In the genomic region with DNA sequence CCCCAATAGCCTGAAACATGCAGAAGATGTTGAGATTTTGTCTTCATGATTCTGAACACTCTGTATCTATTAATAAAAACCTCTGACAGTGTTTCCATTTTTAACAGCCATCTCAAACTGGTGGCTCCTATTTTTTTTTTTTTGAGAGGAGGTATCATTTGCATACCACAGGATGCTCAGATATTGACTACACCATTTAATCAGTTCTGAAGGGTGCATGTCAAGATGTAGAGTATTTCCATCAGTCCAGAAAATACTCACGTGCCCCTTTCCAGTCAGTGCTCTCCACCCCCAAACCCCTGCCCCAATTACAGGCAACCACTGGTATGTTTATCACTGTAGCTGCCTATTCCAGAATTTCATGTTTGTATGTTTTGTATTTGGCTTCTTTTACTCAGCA, we compare ENCODE assay signal across 12 cellular contexts.
DNase-seq lines count a peak whose midpoint lies in the region; ATAC-seq lines count a peak whose summit lies in the region.
"Had no signal": no experiment of that assay in that cellular context is flagged by ENCODE, and none has a peak within 500 bp of the region (broad histone marks: within the 10 kb centered on the region; RNA-seq: fewer than 3 reads in every experiment).

No MANE protein-coding gene starts in this region.

- no peaks in the 10 kb centered on the region for H3K27me3 Mint-ChIP-seq in activated CD4-positive, alpha-beta T cell treated with anti-CD3 and anti-CD28 coated beads, Interleukin-2, amount 10 ng/mL, durations not matched to agents 7 days and 5 days

- peaks cover 48% of the 10 kb centered on the region for H3K4me1 Mint-ChIP-seq in activated CD4-positive, alpha-beta T cell treated with anti-CD3 and anti-CD28 coated beads, Interleukin-2, amount 10 ng/mL, durations not matched to agents 7 days and 5 days

- POLR2A ChIA-PET in activated CD4-positive, alpha-beta T cell treated with anti-CD3 and anti-CD28 coated beads, Interleukin-2, amount 10 ng/mL, durations not matched to agents 7 days and 5 days (lab: Charles Lee) = interaction anchor here (0.5 kb wide), 1 partner anchor 1346 kb away, joined by 4 read pairs; no protein-coding TSS in a partner anchor

- DNase-seq in activated CD4-positive, alpha-beta T cell treated with anti-CD3 and anti-CD28 coated beads, Interleukin-2, amount 10 ng/mL, durations not matched to agents 7 days and 5 days = no peak
- no peak for DNase-seq in activated CD4-positive, alpha-beta T cell treated with anti-CD3 and anti-CD28 coated beads, Interleukin-2, amount 50 U/mL, for 48 hours
- DNase-seq in islet precursor cell (peak; percentile 9), HT-29 (ENCODE audit: low spot score) (no peak), DMS53 (lab: John Stamatoyannopoulos, UW) (no peak)
- DNase-seq: activated CD4-positive, alpha-beta T cell treated with anti-CD3 and anti-CD28 coated beads, Interleukin-2, amount 50 U/mL, for 1 hour; gastrocnemius medialis; Right ventricle myocardium superior had no signal

- no peaks in the 10 kb centered on the region for H3K9me3 Mint-ChIP-seq in activated CD4-positive, alpha-beta T cell treated with anti-CD3 and anti-CD28 coated beads, Interleukin-2, amount 10 ng/mL, durations not matched to agents 7 days and 5 days
- H3K9me3 Mint-ChIP-seq: memory B cell had no signal

- H3K36me3 Mint-ChIP-seq in activated CD4-positive, alpha-beta T cell treated with anti-CD3 and anti-CD28 coated beads, Interleukin-2, amount 10 ng/mL, durations not matched to agents 7 days and 5 days (ENCODE audit: low read depth) = peaks cover 81% of the 10 kb centered on the region
- H3K36me3 Mint-ChIP-seq: memory B cell had no signal

- H3K27ac Mint-ChIP-seq in activated CD4-positive, alpha-beta T cell treated with anti-CD3 and anti-CD28 coated beads, Interleukin-2, amount 10 ng/mL, durations not matched to agents 7 days and 5 days = peak overlapping the region; percentile 37
- H3K27ac Mint-ChIP-seq: memory B cell had no signal

- no peak overlapping the region for H3K4me3 Mint-ChIP-seq in activated CD4-positive, alpha-beta T cell treated with anti-CD3 and anti-CD28 coated beads, Interleukin-2, amount 10 ng/mL, durations not matched to agents 7 days and 5 days
- H3K4me3 Mint-ChIP-seq: memory B cell had no signal

- ATAC-seq in GM21390 (IDR thresholded peaks at IDR 0.05; ENCODE audit: unreplicated experiment) (peak; percentile 74), HG03196 (IDR thresholded peaks at IDR 0.05; ENCODE audit: unreplicated experiment) (peak; percentile 67), HG02970 (IDR thresholded peaks at IDR 0.05; ENCODE audit: low FRiP score, unreplicated experiment) (no peak)
- ATAC-seq: gastrocnemius medialis had no signal

- CTCF ChIA-PET in activated CD4-positive, alpha-beta T cell treated with anti-CD3 and anti-CD28 coated beads, Interleukin-2, amount 10 ng/mL, durations not matched to agents 7 days and 5 days (lab: Charles Lee) = no interaction called here
